In genomic region chr7:381211-382117, GRCh38 we compare ENCODE assay signal across 13 cellular contexts.
DNase-seq lines count a peak whose midpoint lies in the region; ATAC-seq, FAIRE-seq and TF ChIP-seq lines count a peak whose summit lies in the region.
"Had no signal": no experiment of that assay in that cellular context is flagged by ENCODE, and none has a peak within 500 bp of the region (broad histone marks: within the 10 kb centered on the region; RNA-seq: fewer than 3 reads in every experiment).

No MANE protein-coding gene starts in this region.

- TF ChIP-seq CTCF in CD8-positive, alpha-beta T cell (IDR thresholded peaks at IDR 0.05), result no peak

- peaks cover 25% of the 10 kb centered on the region for H3K4me1 Mint-ChIP-seq in CD8-positive, alpha-beta T cell (ENCODE audit: low read depth)
- H3K4me1 Mint-ChIP-seq in activated CD4-positive, alpha-beta T cell treated with anti-CD3 and anti-CD28 coated beads for 36 hours, result peaks cover 25% of the 10 kb centered on the region

- peak overlapping the region; percentile 35 for H3K4me3 ChIP-seq in CD8-positive, alpha-beta T cell (ENCODE audit: low read depth, low read length)
- H3K4me3 ChIP-seq: smooth muscle cell had no signal

- no peak for FAIRE-seq in RCC 7860 (lab: Jason Lieb, UNC)
- FAIRE-seq: GM18507 had no signal

- peak overlapping the region; percentile 59 for H3K4me3 Mint-ChIP-seq in CD8-positive, alpha-beta T cell
- peak overlapping the region; percentile 8 for H3K4me3 Mint-ChIP-seq in activated CD4-positive, alpha-beta T cell treated with anti-CD3 and anti-CD28 coated beads for 36 hours

- ATAC-seq in CD8-positive, alpha-beta T cell, result peak; percentile 89
- peak; percentile 65 for ATAC-seq in activated CD4-positive, alpha-beta T cell treated with anti-CD3 and anti-CD28 coated beads for 36 hours
- ATAC-seq in HG02763 (IDR thresholded peaks at IDR 0.05; ENCODE audit: unreplicated experiment), result no peak

- no peaks in the 10 kb centered on the region for H3K27me3 ChIP-seq in CD8-positive, alpha-beta T cell (ENCODE audit: insufficient read depth, low read length)

- peak overlapping the region; percentile 73 for H3K27ac Mint-ChIP-seq in CD8-positive, alpha-beta T cell
- peak overlapping the region; percentile 64 for H3K27ac Mint-ChIP-seq in activated CD4-positive, alpha-beta T cell treated with anti-CD3 and anti-CD28 coated beads for 36 hours

- POLR2A ChIA-PET in CD8-positive, alpha-beta T cell (lab: Charles Lee), result interaction anchor here (0.7 to 1.6 kb wide), 4 partner anchors 18 to 694 kb away, joined by 3 to 4 read pairs (median 4); no protein-coding TSS in a partner anchor
- POLR2A ChIA-PET in activated CD4-positive, alpha-beta T cell treated with anti-CD3 and anti-CD28 coated beads for 36 hours (lab: Charles Lee), result no interaction called here

- peaks cover 9% of the 10 kb centered on the region for H3K9me3 Mint-ChIP-seq in CD8-positive, alpha-beta T cell
- H3K9me3 Mint-ChIP-seq in activated CD4-positive, alpha-beta T cell treated with anti-CD3 and anti-CD28 coated beads for 36 hours (ENCODE audit: low read depth), result peaks cover 13% of the 10 kb centered on the region

- H3K27ac ChIP-seq in CD8-positive, alpha-beta T cell (ENCODE audit: low read depth, low read length), result no peak overlapping the region
- H3K27ac ChIP-seq in caudate nucleus (ENCODE audit: low read depth, low read length), result no peak overlapping the region
- H3K27ac ChIP-seq: HL-60 had no signal

- no peaks in the 10 kb centered on the region for H3K36me3 Mint-ChIP-seq in CD8-positive, alpha-beta T cell
- peaks cover 4% of the 10 kb centered on the region for H3K36me3 Mint-ChIP-seq in activated CD4-positive, alpha-beta T cell treated with anti-CD3 and anti-CD28 coated beads for 36 hours (ENCODE audit: low read depth)

- H3K4me1 ChIP-seq in CD8-positive, alpha-beta T cell (ENCODE audit: insufficient read depth, low read length), result peaks cover 30% of the 10 kb centered on the region

- peak in 6 of 7 experiments; percentile 31 to 64 (median 50) for DNase-seq in CD8-positive, alpha-beta T cell
- DNase-seq in activated CD4-positive, alpha-beta T cell treated with anti-CD3 and anti-CD28 coated beads for 36 hours, result peak; percentile 55
- DNase-seq in dermis blood vessel endothelial cell (peak; percentile 27), caudate nucleus (lab: John Stamatoyannopoulos, UW) (no peak), NCI-H82 (lab: John Stamatoyannopoulos, UW) (no peak), RCC 7860 (ENCODE audit: low spot score) (no peak)
- peak; percentile 50 for DNase-seq in stimulated activated CD4-positive, alpha-beta T cell treated with anti-CD3 and anti-CD28 coated beads, Interleukin-4, amount 100 ng/mL, for 24 hours
- DNase-seq: Caco-2, midbrain had no signal

- H3K27me3 Mint-ChIP-seq in CD8-positive, alpha-beta T cell (ENCODE audit: low read depth), result no peaks in the 10 kb centered on the region
- no peaks in the 10 kb centered on the region for H3K27me3 Mint-ChIP-seq in activated CD4-positive, alpha-beta T cell treated with anti-CD3 and anti-CD28 coated beads for 36 hours

- no peaks in the 10 kb centered on the region for H3K36me3 ChIP-seq in CD8-positive, alpha-beta T cell (ENCODE audit: insufficient read depth, low read length)

- CTCF ChIA-PET in CD8-positive, alpha-beta T cell (lab: Charles Lee), result interaction anchor here (1.1 to 1.5 kb wide), 3 partner anchors 19 to 492 kb away, joined by 3 to 5 read pairs (median 4); no protein-coding TSS in a partner anchor
- CTCF ChIA-PET in activated CD4-positive, alpha-beta T cell treated with anti-CD3 and anti-CD28 coated beads for 36 hours (lab: Charles Lee), result interaction anchor here (0.6 to 1.0 kb wide), 4 partner anchors 20 to 386 kb away, joined by 3 to 4 read pairs (median 4); no protein-coding TSS in a partner anchor

- intact Hi-C loops in CD8-positive, alpha-beta T cell (cut with DNase I, micrococcal nuclease), result loop anchor here (1.0 to 10.0 kb wide), 3 partner anchors 19 to 47 kb away; no protein-coding TSS in a partner anchor
- intact Hi-C loops in activated CD4-positive, alpha-beta T cell treated with anti-CD3 and anti-CD28 coated beads for 36 hours (cut with DNase I, micrococcal nuclease), result loop anchor here in 1 of 2 experiments (1.0 kb wide), 1 partner anchor 19 kb away; no protein-coding TSS in a partner anchor

- H3K9me3 ChIP-seq in CD8-positive, alpha-beta T cell (ENCODE audit: low read length), result no peaks in the 10 kb centered on the region

Comparison
In these comparisons a context has a peak if more than half of its experiments do, and no peak if none do; other contexts are left out.
1. DNase-seq: peak in CD8-positive, alpha-beta T cell (6 of 7), activated CD4-positive, alpha-beta T cell treated with anti-CD3 and anti-CD28 coated beads for 36 hours (single experiment), dermis blood vessel endothelial cell (single experiment) and stimulated activated CD4-positive, alpha-beta T cell treated with anti-CD3 and anti-CD28 coated beads, Interleukin-4, amount 100 ng/mL, for 24 hours (single experiment); none in caudate nucleus (0 of 61), NCI-H82 (single experiment) and RCC 7860 (single experiment).